Comparison of ENCODE assay signal across 8 cellular contexts in the genomic region with DNA sequence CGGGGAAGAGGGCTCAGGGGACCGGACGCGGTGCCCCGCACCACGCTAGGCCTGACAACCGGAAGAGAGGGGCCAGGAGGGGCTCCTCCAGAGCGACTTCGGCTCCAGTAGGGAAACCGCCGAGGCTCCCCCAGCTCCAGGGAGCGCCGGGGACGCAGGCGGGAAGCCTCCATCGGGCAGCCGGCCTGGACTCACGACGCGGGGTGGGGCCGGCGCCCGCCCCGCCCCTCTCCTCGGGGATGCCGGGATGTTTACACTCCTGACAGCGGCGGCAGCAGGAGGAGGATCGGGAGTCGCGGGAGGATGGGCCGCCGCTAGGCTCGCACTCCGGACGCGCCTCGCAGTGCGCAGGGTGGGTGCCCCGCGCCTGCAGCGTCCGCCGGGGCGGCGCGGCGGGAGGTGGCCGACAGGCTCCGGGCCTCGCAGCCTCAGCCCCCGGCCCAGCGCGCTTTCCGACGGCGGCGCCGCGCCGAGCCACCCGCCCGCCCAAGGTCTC. TPM values are rescaled to one million over a fixed set of nuclear protein-coding genes. Genes with fewer than 3 reads are reported as not detected.
DNase-seq lines count a peak whose midpoint lies in the region; ATAC-seq and TF ChIP-seq lines count a peak whose summit lies in the region.

Gene NEK7, plus strand, starts transcription at position 254 of the 496 bp plus-strand sequence. CDS start 75,583 bp downstream, outside the sequence.

- ATAC-seq in natural killer cell treated with Interleukin-12 subunit alpha and Interleukin-12 subunit beta and Interleukin-15 and Interleukin-18, amount 100 ng/mL, for 72 hours, result peak; percentile 70 to 82

- intact Hi-C loops in testis (cut with DNase I; ENCODE audit: low total_unique reads), result no loop called here

- H3K4me1 Mint-ChIP-seq in natural killer cell treated with Interleukin-12 subunit alpha and Interleukin-12 subunit beta and Interleukin-15 and Interleukin-18, amount 100 ng/mL, for 72 hours (ENCODE audit: low read depth in 2 of 2), result peaks cover 31 to 49% of the 10 kb centered on the region in 2 donors

- no peaks in the 10 kb centered on the region for H3K27me3 ChIP-seq in testis

- peak; percentile 90 for DNase-seq in ELR (ENCODE audit: low read depth)
- DNase-seq in GOT3 (lab: John Stamatoyannopoulos, UW), result peak; percentile 43
- DNase-seq in LHCN-M2 (ENCODE audit: low read depth), result peak; percentile 79
- peak; percentile 86 for DNase-seq in RPMI8226
- peak; percentile 53 for DNase-seq in activated gamma-delta T cell treated with Interleukin-2 at 50 U/mL for 16 hours
- peak; percentile 66 for DNase-seq in fibroblast of the conjunctiva (ENCODE audit: low read depth)
- DNase-seq in natural killer cell treated with Interleukin-12 subunit alpha and Interleukin-12 subunit beta and Interleukin-15 and Interleukin-18, amount 100 ng/mL, for 72 hours (ENCODE audit: low spot score), result peak; percentile 78
- peak; percentile 89 for DNase-seq in testis

- H3K36me3 ChIP-seq in testis (ENCODE audit: low read depth, missing control alignments), result no peaks in the 10 kb centered on the region

- no peak for TF ChIP-seq CTCF in testis (IDR thresholded peaks at IDR 0.05)

- H3K9me3 ChIP-seq in testis, result no peaks in the 10 kb centered on the region

- TF ChIP-seq POLR2A in testis (IDR thresholded peaks at IDR 0.05), result peak; percentile 86

- H3K27me3 Mint-ChIP-seq in natural killer cell treated with Interleukin-12 subunit alpha and Interleukin-12 subunit beta and Interleukin-15 and Interleukin-18, amount 100 ng/mL, for 72 hours, result no peaks in the 10 kb centered on the region

- H3K27ac ChIP-seq in testis, result peak within 1 kb of the TSS; percentile 100

- peak within 1 kb of the TSS; percentile 95 to 98 for H3K27ac Mint-ChIP-seq in natural killer cell treated with Interleukin-12 subunit alpha and Interleukin-12 subunit beta and Interleukin-15 and Interleukin-18, amount 100 ng/mL, for 72 hours

- H3K4me3 Mint-ChIP-seq in natural killer cell treated with Interleukin-12 subunit alpha and Interleukin-12 subunit beta and Interleukin-15 and Interleukin-18, amount 100 ng/mL, for 72 hours, result peak within 1 kb of the TSS; percentile 99

- peaks cover 5% of the 10 kb centered on the region for H3K36me3 Mint-ChIP-seq in natural killer cell treated with Interleukin-12 subunit alpha and Interleukin-12 subunit beta and Interleukin-15 and Interleukin-18, amount 100 ng/mL, for 72 hours

- H3K4me3 ChIP-seq in testis, result peak within 1 kb of the TSS; percentile 96 to 97

- H3K4me1 ChIP-seq in testis, result peaks cover 13% of the 10 kb centered on the region

- WGBS in testis, 2 donors, result 0 to 1% methylated on average over 16 to 36 of the region's 63 CpGs

- no peaks in the 10 kb centered on the region for H3K9me3 Mint-ChIP-seq in natural killer cell treated with Interleukin-12 subunit alpha and Interleukin-12 subunit beta and Interleukin-15 and Interleukin-18, amount 100 ng/mL, for 72 hours

RNA-seq across cellular contexts. Expression of gene NEK7, which starts in this region (rescaled TPM):
- total RNA-seq in LHCN-M2 (2014; rRNA removed) (66.8 and 73.0 TPM in 2 replicates), testis (10 to 100 TPM; 59.1 to 59.3 TPM)
- polyA plus RNA-seq in LHCN-M2 (2012), result 18.7 TPM
- 100 to 1,000 TPM in 1 of 2 donors, 10 to 100 TPM in 1; 80.0 to 108 TPM for total RNA-seq in natural killer cell treated with Interleukin-12 subunit alpha and Interleukin-12 subunit beta and Interleukin-15 and Interleukin-18, amount 100 ng/mL, for 72 hours
- polyA plus RNA-seq in testis (ENCODE audit: insufficient read depth, low read depth, low replicate concordance), result 22.1 TPM

Comparison
In these comparisons a context has a peak if more than half of its experiments do, and no peak if none do; other contexts are left out.
1. Peak in every context shown above with its lines: DNase-seq, ATAC-seq, H3K4me3 ChIP-seq and H3K27ac ChIP-seq.